9 cellular contexts compared by ENCODE assay signal in the genomic region with DNA sequence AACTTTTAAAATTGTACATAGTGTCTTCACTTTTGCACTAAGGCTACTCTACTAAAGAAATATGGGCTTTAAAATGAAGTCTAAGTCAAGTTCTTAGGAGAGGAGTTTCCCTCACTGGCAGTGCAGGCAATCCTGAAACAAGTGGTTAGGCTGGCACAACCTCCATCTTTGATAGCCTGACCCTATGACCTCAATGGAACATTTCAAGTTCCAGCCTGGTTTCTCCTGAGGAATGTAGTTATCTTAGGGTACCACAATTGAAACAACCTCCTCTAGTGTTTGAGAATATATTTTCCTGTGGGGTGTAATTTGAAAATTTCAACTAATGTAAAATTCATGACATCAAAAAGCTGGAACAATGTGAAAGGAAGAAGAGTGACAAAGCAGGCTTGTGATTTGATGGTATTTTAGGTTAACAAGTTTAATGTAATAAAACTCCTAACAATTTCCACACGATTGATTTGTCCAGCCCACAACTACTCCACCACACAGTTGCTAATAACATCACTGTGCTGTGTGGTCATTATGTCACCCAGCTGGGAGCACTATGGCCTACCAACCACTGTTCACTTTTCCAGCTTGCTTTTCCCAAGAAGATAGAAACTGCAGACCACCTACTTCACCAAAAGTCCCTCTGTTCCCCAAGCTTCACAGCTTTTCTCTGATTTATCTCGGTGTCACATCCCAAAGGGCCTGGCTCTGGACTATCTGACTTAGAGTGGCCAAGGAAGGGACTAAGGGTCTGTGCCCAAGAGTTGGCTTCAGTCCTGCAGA. TPM values are rescaled to one million over a fixed set of nuclear protein-coding genes. Genes with fewer than 3 reads are reported as not detected.
DNase-seq lines count a peak whose midpoint lies in the region; ATAC-seq, FAIRE-seq and TF ChIP-seq lines count a peak whose summit lies in the region.
"Had no signal": no experiment of that assay in that cellular context is flagged by ENCODE, and none has a peak within 500 bp of the region (broad histone marks: within the 10 kb centered on the region; RNA-seq: fewer than 3 reads in every experiment).

No MANE protein-coding gene starts in this region.

- dilution Hi-C loops in mammary epithelial cell (cut with HindIII; ENCODE audit: low sequenced_read_pairs) = no loop called here

- H3K4me1 ChIP-seq in HUES6 (ENCODE audit: control insufficient read depth, insufficient read depth, low read length) (peaks cover 47% of the 10 kb centered on the region), mammary epithelial cell (ENCODE audit: insufficient read depth, low read length) (peaks cover 45% of the 10 kb centered on the region), HepG2 (ENCODE audit: insufficient read depth, low read length) (peaks cover 61% of the 10 kb centered on the region), suprapubic skin (peaks cover 59% of the 10 kb centered on the region)

- H3K27me3 ChIP-seq in HUES6 (ENCODE audit: control insufficient read depth, insufficient read depth, low read length) = no peaks in the 10 kb centered on the region
- H3K27me3 ChIP-seq in mammary epithelial cell (ENCODE audit: insufficient read depth, low read length) = no peaks in the 10 kb centered on the region
- no peaks in the 10 kb centered on the region; a peak in 1 of 5 replicates for H3K27me3 ChIP-seq in HepG2 (ENCODE audit: control insufficient read depth in 1 of 2, insufficient read depth in 2 of 2, low read length in 2 of 2)
- H3K27me3 ChIP-seq in suprapubic skin = no peaks in the 10 kb centered on the region

- CTCF ChIA-PET in mammary epithelial cell (lab: Charles Lee; ENCODE audit: low non-redundant PET) (interaction anchor here (0.8 kb wide), 1 partner anchor 94 kb away, joined by 5 read pairs; no protein-coding TSS in a partner anchor), HepG2 (lab: Yijun Ruan, JAX; ENCODE audit: low intra/inter-chr PET ratio, low total read pairs) (no interaction called here)

- H3K36me3 ChIP-seq in HUES6 (ENCODE audit: control insufficient read depth, insufficient read depth, low read length) (peaks cover 32% of the 10 kb centered on the region), mammary epithelial cell (ENCODE audit: insufficient read depth, low read length) (peaks cover 2% of the 10 kb centered on the region), HepG2 (replicated peaks in 1 of 2; ENCODE audit: control insufficient read depth in 1 of 2, insufficient read depth in 2 of 2, low read length in 2 of 2) (peaks cover 0 to 20% of the 10 kb centered on the region in 2 experiments; a peak in 4 of 5 replicates), suprapubic skin (no peaks in the 10 kb centered on the region)

- H3K79me2 ChIP-seq in mammary epithelial cell (ENCODE audit: insufficient read depth, low read length) = peaks cover 65% of the 10 kb centered on the region
- peaks cover 67% of the 10 kb centered on the region for H3K79me2 ChIP-seq in HepG2 (ENCODE audit: insufficient read depth, low read length)

- no peak for ATAC-seq in HepG2
- ATAC-seq in GM18870 (IDR thresholded peaks at IDR 0.05; ENCODE audit: unreplicated experiment) = no peak
- ATAC-seq in GM21825 (IDR thresholded peaks at IDR 0.05; ENCODE audit: unreplicated experiment) = no peak
- ATAC-seq: activated CD4-positive, CD25-positive, alpha-beta regulatory T cell treated with anti-CD3 and anti-CD28 coated beads, Interleukin-2, amount 50 U/mL, for 24 hours had no signal

- H3K27ac ChIP-seq in HUES6 (ENCODE audit: low read depth, low read length) (no peak overlapping the region; the same call in 1 of the 2 replicates), mammary epithelial cell (ENCODE audit: insufficient read depth, low read depth, low read length) (peak overlapping the region; percentile 89), HepG2 (ENCODE audit: extremely low read length, insufficient read depth, low read length) (peak overlapping the region; percentile 79), suprapubic skin (peak overlapping the region; percentile 97)

- no peak for TF ChIP-seq RAD21 in HepG2 (CRISPR knock-in tag; IDR thresholded peaks at IDR 0.05)

- POLR2A ChIA-PET in HepG2 (lab: Yijun Ruan, JAX) = interaction anchor here (1.5 to 3.7 kb wide), 4 partner anchors 9 to 46 kb away, joined by 4 to 42 read pairs (median 22); no protein-coding TSS in a partner anchor

- TF ChIP-seq EP300 in HepG2 (IDR thresholded peaks at IDR 0.05; ENCODE audit: low read depth in 2 of 2, low read length in 2 of 2) = no peak
- no peak for TF ChIP-seq EP300 in HepG2 (CRISPR knock-in tag; IDR thresholded peaks at IDR 0.05; ENCODE audit: borderline replicate concordance)
- no peak for TF ChIP-seq EP300 in suprapubic skin (IDR thresholded peaks at IDR 0.05)

- BruUV-seq in mammary epithelial cell (replicated peaks; lab: Mats Ljungman, UMichigan) = no TSS peak
- TSS peak; percentile 40 for BruUV-seq in HepG2 (replicated peaks; lab: Mats Ljungman, UMichigan)

- peak in 1 of 2 donors; percentile 7 for TF ChIP-seq CTCF in mammary epithelial cell (conservative IDR thresholded peaks at IDR 0.05 in 1 of 2, IDR thresholded peaks at IDR 0.05 in 1 of 2; ENCODE audit: extremely low read depth in 1 of 2, insufficient read depth in 1 of 2, low read depth in 1 of 2, low read length in 2 of 2)
- TF ChIP-seq CTCF in HepG2 (CRISPR knock-in tag; IDR thresholded peaks at IDR 0.05) = no peak
- TF ChIP-seq CTCF in suprapubic skin (IDR thresholded peaks at IDR 0.05) = no peak

- H3K4me3 ChIP-seq in HUES6 (ENCODE audit: low read depth, low read length) = peak overlapping the region; percentile 91
- peak overlapping the region; percentile 60 to 84 (median 83) for H3K4me3 ChIP-seq in mammary epithelial cell (replicated peaks in 1 of 3; ENCODE audit: insufficient read depth in 1 of 3, low read depth in 2 of 3, low read length in 3 of 3)
- H3K4me3 ChIP-seq in HepG2 (replicated peaks in 1 of 3; ENCODE audit: insufficient read depth in 1 of 3, low read depth in 2 of 3, low read length in 3 of 3) = peak overlapping the region; percentile 92 to 94 (median 93)
- peak overlapping the region; percentile 76 for H3K4me3 ChIP-seq in suprapubic skin

- no peaks in the 10 kb centered on the region for H4K20me1 ChIP-seq in mammary epithelial cell (ENCODE audit: insufficient read depth, low read length)
- peaks cover 34% of the 10 kb centered on the region for H4K20me1 ChIP-seq in HepG2 (ENCODE audit: insufficient read depth, low read length)

- TF ChIP-seq POLR2A in HepG2 (IDR thresholded peaks at IDR 0.05; ENCODE audit: insufficient read depth in 1 of 2, low read depth in 2 of 2, low read length in 2 of 2) (no peak; a peak in 1 of 4 replicates), suprapubic skin (IDR thresholded peaks at IDR 0.05) (no peak)

- peaks cover 2% of the 10 kb centered on the region; the same call in 1 of the 2 replicates for H3K9me3 ChIP-seq in HUES6 (ENCODE audit: control insufficient read depth, insufficient read depth, low read depth, low read length)
- H3K9me3 ChIP-seq in mammary epithelial cell (replicated peaks; ENCODE audit: insufficient read depth, low read length) = no peaks in the 10 kb centered on the region
- H3K9me3 ChIP-seq in HepG2 (ENCODE audit: low read length) = no peaks in the 10 kb centered on the region
- no peaks in the 10 kb centered on the region for H3K9me3 ChIP-seq in suprapubic skin

- H3K9ac ChIP-seq in HUES6 (ENCODE audit: low read length) = peak overlapping the region; percentile 99
- peak overlapping the region; percentile 90 for H3K9ac ChIP-seq in mammary epithelial cell (ENCODE audit: insufficient read depth, low read length)
- peak overlapping the region; percentile 90 for H3K9ac ChIP-seq in HepG2 (ENCODE audit: insufficient read depth, low read depth, low read length)

- DNase-seq in mammary epithelial cell (no peak), HepG2 (ENCODE audit: low spot score) (no peak), suprapubic skin (ENCODE audit: low spot score in 2 of 2) (no peak), DMS153 treated with DMSO at 0.1 percent for 48 hours (lab: John Stamatoyannopoulos, UW; ENCODE audit: unreplicated experiment) (no peak), SIG-M5 (lab: John Stamatoyannopoulos, UW) (no peak)

- H3K4me2 ChIP-seq in mammary epithelial cell (ENCODE audit: insufficient read depth, low read depth, low read length) (peak overlapping the region; percentile 95), HepG2 (ENCODE audit: low read depth, low read length) (peak overlapping the region; percentile 88)

- H2AFZ ChIP-seq in mammary epithelial cell (ENCODE audit: low read depth, low read length) = peak overlapping the region; percentile 75
- H2AFZ ChIP-seq in HepG2 (ENCODE audit: low read length) = no peak overlapping the region

- WGBS in mammary epithelial cell (ENCODE audit: low coverage, missing lambda C conversion rate) = 0% methylated on average over 2 of the region's 2 CpGs
- 0% methylated on average over 2 of the region's 2 CpGs for WGBS in HepG2 (ENCODE audit: low lambda C conversion rate)
- 13% methylated on average over 2 of the region's 2 CpGs for WGBS in suprapubic skin

- in situ Hi-C loops in mammary epithelial cell (cut with MboI; ENCODE audit: low sequenced_read_pairs in 2 of 2) (loop anchor here (10.0 kb wide), 1 partner anchor 71 kb away; no protein-coding TSS in a partner anchor), HepG2 (cut with HindIII; ENCODE audit: extremely low pct_ligation_motif_present, low pct_unique_long_range_greater_than_20kb) (no loop called here)

- intact Hi-C loops in mammary epithelial cell (cut with micrococcal nuclease) = loop anchor here (2.0 kb wide), 1 partner anchor 37 kb away; no protein-coding TSS in a partner anchor
- intact Hi-C loops in HepG2 (cut with micrococcal nuclease; ENCODE audit: unreplicated experiment) = loop anchor here (5.0 kb wide), 3 partner anchors 49 to 89 kb away; no protein-coding TSS in a partner anchor

- no peak for FAIRE-seq in HepG2 (lab: Jason Lieb, UNC)

RNA-seq across cellular contexts. Expression of gene WWTR1, which starts 1.8 kb away (rescaled TPM):
- 10 to 100 TPM; 56.1 to 58.0 TPM for total RNA-seq in mammary epithelial cell
- 76.3 TPM for polyA plus RNA-seq in mammary epithelial cell
- polyA minus RNA-seq in mammary epithelial cell = 149 TPM
- total RNA-seq in HepG2 (2016; rRNA removed; fragmentation: Illumina TruSeq; extraction: Trizol) = 19.7 and 27.0 TPM in 2 replicates
- total RNA-seq in HepG2 (2016; cell fraction: cytosol; rRNA removed; fragmentation: Illumina TruSeq; extraction: Trizol; ENCODE audit: low read depth) = 3.0 and 4.5 TPM in 2 replicates
- total RNA-seq in HepG2 (2016; cell fraction: insoluble cytoplasmic fraction; rRNA removed; fragmentation: Illumina TruSeq; extraction: Trizol) = 18.2 and 25.1 TPM in 2 replicates
- 11.0 and 11.7 TPM in 2 replicates for total RNA-seq in HepG2 (2016; cell fraction: membrane; rRNA removed; fragmentation: Illumina TruSeq; extraction: Trizol)
- total RNA-seq in HepG2 (2016; cell fraction: nucleus; rRNA removed; fragmentation: Illumina TruSeq; extraction: Trizol) = 22.2 and 23.3 TPM in 2 replicates
- 105 and 139 TPM in 2 replicates for polyA plus RNA-seq in HepG2 (2011; rRNA removed)
- polyA plus RNA-seq in HepG2 (2011; cell fraction: cytosol; rRNA removed) = 87.9 and 94.0 TPM in 2 replicates
- 104 and 133 TPM in 2 replicates for polyA plus RNA-seq in HepG2 (2011; cell fraction: nucleus; rRNA removed)
- polyA plus RNA-seq in HepG2 (2012) = 75.0 and 83.3 TPM in 2 replicates
- 5.5 and 5.7 TPM in 2 replicates for polyA plus RNA-seq in HepG2 (2016; cell fraction: cytosol; fragmentation: Illumina TruSeq; extraction: Trizol; ENCODE audit: low read depth)
- 54.5 and 55.7 TPM in 2 replicates for polyA plus RNA-seq in HepG2 (2016; cell fraction: insoluble cytoplasmic fraction; fragmentation: Illumina TruSeq; extraction: Trizol; ENCODE audit: low read depth)
- polyA plus RNA-seq in HepG2 (2016; cell fraction: membrane; fragmentation: Illumina TruSeq; extraction: Trizol; ENCODE audit: low read depth) = 11.1 and 12.3 TPM in 2 replicates
- polyA plus RNA-seq in HepG2 (2016; cell fraction: nucleus; fragmentation: Illumina TruSeq; extraction: Trizol; ENCODE audit: insufficient read depth, low read depth) = 38.7 and 40.5 TPM in 2 replicates
- 71.2 and 129 TPM in 2 replicates for polyA minus RNA-seq in HepG2 (2011; rRNA and poly(A)+ RNA removed; ENCODE audit: low replicate concordance)
- 90.2 and 115 TPM in 2 replicates for polyA minus RNA-seq in HepG2 (2011; cell fraction: cytosol; rRNA and poly(A)+ RNA removed)
- 131 and 167 TPM in 2 replicates for polyA minus RNA-seq in HepG2 (2011; cell fraction: nucleus; rRNA and poly(A)+ RNA removed)
- total RNA-seq in suprapubic skin = 10 to 100 TPM; 33.0 to 68.9 (median 52.1) TPM
